Comparison of ENCODE assay signal across 10 cellular contexts in genomic region chr3:101825904-101826445, GRCh38. TPM values are rescaled to one million over a fixed set of nuclear protein-coding genes. Genes with fewer than 3 reads are reported as not detected.
DNase-seq lines count a peak whose midpoint lies in the region; ATAC-seq and TF ChIP-seq lines count a peak whose summit lies in the region.
"Had no signal": no experiment of that assay in that cellular context is flagged by ENCODE, and none has a peak within 500 bp of the region (broad histone marks: within the 10 kb centered on the region; RNA-seq: fewer than 3 reads in every experiment).

No MANE protein-coding gene starts in this region.

- no peak overlapping the region for H3K18ac ChIP-seq in trophoblast cell (ENCODE audit: low read length)

- dilution Hi-C loops in mammary epithelial cell (cut with HindIII; ENCODE audit: low sequenced_read_pairs): no loop called here

- H3K9me3 ChIP-seq in BLaER1 (0 out of 2 replicates have a peak, but pooled peaks cover 4% of the 10 kb centered on the region), mammary epithelial cell (replicated peaks; ENCODE audit: insufficient read depth, low read length) (no peaks in the 10 kb centered on the region), trophoblast cell (ENCODE audit: insufficient read depth, low read depth, low read length) (peaks cover 2% of the 10 kb centered on the region)

- H3K4me1 ChIP-seq in BLaER1 (peaks cover 35% of the 10 kb centered on the region), KMS-11 (ENCODE audit: low read depth, poor library complexity, severe bottlenecking) (peaks cover 54% of the 10 kb centered on the region), mammary epithelial cell (ENCODE audit: insufficient read depth, low read length) (peaks cover 11% of the 10 kb centered on the region), trophoblast cell (ENCODE audit: control insufficient read depth in 1 of 2, insufficient read depth in 2 of 2, low read length in 2 of 2) (peaks cover 0 to 3% of the 10 kb centered on the region in 2 experiments)

- H3K36me3 ChIP-seq in BLaER1 (peaks cover 7% of the 10 kb centered on the region), KMS-11 (ENCODE audit: insufficient read depth) (no peaks in the 10 kb centered on the region), mammary epithelial cell (ENCODE audit: insufficient read depth, low read length) (peaks cover 6% of the 10 kb centered on the region), trophoblast cell (ENCODE audit: control insufficient read depth in 1 of 2, insufficient read depth in 2 of 2, low read length in 2 of 2) (peaks cover 0 to 5% of the 10 kb centered on the region in 2 experiments)

- H3K23ac ChIP-seq in trophoblast cell (ENCODE audit: low read length): no peak overlapping the region

- H3K27me3 Mint-ChIP-seq in natural killer cell treated with Interleukin-12 subunit alpha and Interleukin-12 subunit beta and Interleukin-15 and Interleukin-18, amount 100 ng/mL, for 72 hours: no peaks in the 10 kb centered on the region

- ATAC-seq in natural killer cell treated with Interleukin-12 subunit alpha and Interleukin-12 subunit beta and Interleukin-15 and Interleukin-18, amount 100 ng/mL, for 72 hours: no peak
- ATAC-seq in GM19397 (IDR thresholded peaks at IDR 0.05; ENCODE audit: unreplicated experiment): no peak
- ATAC-seq in GM18867 (IDR thresholded peaks at IDR 0.05; ENCODE audit: unreplicated experiment): no peak

- H4K20me1 ChIP-seq in BLaER1 (no peaks in the 10 kb centered on the region), KMS-11 (ENCODE audit: insufficient read depth) (no peaks in the 10 kb centered on the region), mammary epithelial cell (ENCODE audit: insufficient read depth, low read length) (no peaks in the 10 kb centered on the region)

- 63% methylated on average over 2 of the region's 2 CpGs for WGBS in mammary epithelial cell (ENCODE audit: low coverage, missing lambda C conversion rate)
- no CpG with 5 or more reads among the region's 2 CpGs for WGBS in trophoblast cell (ENCODE audit: extremely low coverage, insufficient coverage, insufficient read length)

- H3K9ac ChIP-seq in BLaER1 (no peak overlapping the region), KMS-11 (no peak overlapping the region), mammary epithelial cell (ENCODE audit: insufficient read depth, low read length) (peak overlapping the region; percentile 2), trophoblast cell (ENCODE audit: low read length) (no peak overlapping the region)

- H4K8ac ChIP-seq in trophoblast cell (ENCODE audit: low read depth, low read length): no peak overlapping the region

- no TSS peak for BruUV-seq in mammary epithelial cell (replicated peaks; lab: Mats Ljungman, UMichigan)

- H2BK12ac ChIP-seq in trophoblast cell (ENCODE audit: low read length): no peak overlapping the region

- peaks cover 37 to 50% of the 10 kb centered on the region in 2 donors for H3K4me1 Mint-ChIP-seq in natural killer cell treated with Interleukin-12 subunit alpha and Interleukin-12 subunit beta and Interleukin-15 and Interleukin-18, amount 100 ng/mL, for 72 hours (ENCODE audit: low read depth in 2 of 2)

- in situ Hi-C loops in mammary epithelial cell (cut with MboI; ENCODE audit: low sequenced_read_pairs in 2 of 2): no loop called here

- no peak overlapping the region for H4K91ac ChIP-seq in trophoblast cell (ENCODE audit: low read depth, low read length)

- CTCF ChIA-PET in mammary epithelial cell (lab: Charles Lee; ENCODE audit: low non-redundant PET): no interaction called here

- H3K27ac ChIP-seq in BLaER1: no peak overlapping the region
- H3K27ac ChIP-seq in KMS-11: peak overlapping the region; percentile 3; the same call in 1 of the 2 replicates
- H3K27ac ChIP-seq in mammary epithelial cell (ENCODE audit: insufficient read depth, low read depth, low read length): no peak overlapping the region
- no peak overlapping the region for H3K27ac ChIP-seq in trophoblast cell (ENCODE audit: low read depth, low read length)

- no peak for DNase-seq in mammary epithelial cell
- DNase-seq in natural killer cell treated with Interleukin-12 subunit alpha and Interleukin-12 subunit beta and Interleukin-15 and Interleukin-18, amount 100 ng/mL, for 72 hours (ENCODE audit: low spot score): no peak
- DNase-seq in trophoblast cell: no peak
- DNase-seq in activated CD8-positive, alpha-beta memory T cell treated with anti-CD3 and anti-CD28 coated beads, Interleukin-2, amount 50 U/mL, for 48 hours: no peak
- DNase-seq: DND-41; stimulated activated CD4-positive, alpha-beta T cell treated with anti-CD3 and anti-CD28 coated beads, Interleukin-2, amount 100 ng/mL, for 24 hours had no signal

- no peak overlapping the region for H2BK5ac ChIP-seq in trophoblast cell (ENCODE audit: low read depth, low read length, poor library complexity)

- H3K4me3 Mint-ChIP-seq in natural killer cell treated with Interleukin-12 subunit alpha and Interleukin-12 subunit beta and Interleukin-15 and Interleukin-18, amount 100 ng/mL, for 72 hours: peak overlapping the region; percentile 90

- no peaks in the 10 kb centered on the region for H3K79me2 ChIP-seq in KMS-11 (ENCODE audit: insufficient read depth, low read depth)
- H3K79me2 ChIP-seq in mammary epithelial cell (ENCODE audit: insufficient read depth, low read length): peaks cover 13% of the 10 kb centered on the region
- no peaks in the 10 kb centered on the region for H3K79me2 ChIP-seq in trophoblast cell (ENCODE audit: control insufficient read depth, insufficient read depth, low read length, poor library complexity)

- H2AFZ ChIP-seq in KMS-11 (ENCODE audit: low read depth): no peak overlapping the region
- no peak overlapping the region for H2AFZ ChIP-seq in mammary epithelial cell (ENCODE audit: low read depth, low read length)
- H2AFZ ChIP-seq in trophoblast cell (ENCODE audit: insufficient read depth, low read length, poor library complexity): no peak overlapping the region

- H3K4ac ChIP-seq in trophoblast cell (ENCODE audit: low read depth, low read length): no peak overlapping the region

- H3K27me3 ChIP-seq in BLaER1: no peaks in the 10 kb centered on the region
- H3K27me3 ChIP-seq in KMS-11 (ENCODE audit: insufficient read depth, low read depth): no peaks in the 10 kb centered on the region
- no peaks in the 10 kb centered on the region for H3K27me3 ChIP-seq in mammary epithelial cell (ENCODE audit: insufficient read depth, low read length)
- H3K27me3 ChIP-seq in trophoblast cell (ENCODE audit: insufficient read depth, low read length): no peaks in the 10 kb centered on the region

- TF ChIP-seq CTCF in KMS-11 (conservative IDR thresholded peaks at IDR 0.05; ENCODE audit: low read depth, low read length) (no peak), mammary epithelial cell (conservative IDR thresholded peaks at IDR 0.05 in 1 of 2, IDR thresholded peaks at IDR 0.05 in 1 of 2; ENCODE audit: extremely low read depth in 1 of 2, insufficient read depth in 1 of 2, low read depth in 1 of 2, low read length in 2 of 2) (no peak)

- H2BK120ac ChIP-seq in trophoblast cell (ENCODE audit: insufficient read depth, low read length, poor library complexity): no peak overlapping the region

- no peak overlapping the region for H4K12ac ChIP-seq in trophoblast cell (ENCODE audit: low read depth, low read length)

- H3K36me3 Mint-ChIP-seq in natural killer cell treated with Interleukin-12 subunit alpha and Interleukin-12 subunit beta and Interleukin-15 and Interleukin-18, amount 100 ng/mL, for 72 hours: peaks cover 12% of the 10 kb centered on the region

- peak overlapping the region; percentile 88 to 95 for H3K27ac Mint-ChIP-seq in natural killer cell treated with Interleukin-12 subunit alpha and Interleukin-12 subunit beta and Interleukin-15 and Interleukin-18, amount 100 ng/mL, for 72 hours

- H3K14ac ChIP-seq in trophoblast cell (ENCODE audit: low read length): no peak overlapping the region

- intact Hi-C loops in mammary epithelial cell (cut with micrococcal nuclease): no loop called here

- no peak overlapping the region for H2AK5ac ChIP-seq in trophoblast cell (ENCODE audit: low read length)

- H3K4me3 ChIP-seq in BLaER1 (no peak overlapping the region), KMS-11 (IDR thresholded peaks at IDR 0.05; ENCODE audit: insufficient read depth, low read depth, low read length) (no peak overlapping the region), mammary epithelial cell (replicated peaks in 1 of 3; ENCODE audit: insufficient read depth in 1 of 3, low read depth in 2 of 3, low read length in 3 of 3) (no peak overlapping the region), trophoblast cell (ENCODE audit: low read depth, low read length) (no peak overlapping the region)

- H3K9me3 Mint-ChIP-seq in natural killer cell treated with Interleukin-12 subunit alpha and Interleukin-12 subunit beta and Interleukin-15 and Interleukin-18, amount 100 ng/mL, for 72 hours: no peaks in the 10 kb centered on the region

- H3K4me2 ChIP-seq in BLaER1 (peak overlapping the region; percentile 92), KMS-11 (0 out of 2 replicates have a peak overlapping the region, but pooled peaks have one; percentile 12), mammary epithelial cell (ENCODE audit: insufficient read depth, low read depth, low read length) (no peak overlapping the region), trophoblast cell (ENCODE audit: low read length) (no peak overlapping the region)

- peaks cover 2% of the 10 kb centered on the region for H3K79me1 ChIP-seq in trophoblast cell (ENCODE audit: low read length)

RNA-seq across cellular contexts. Expression of gene NFKBIZ, which starts 23.3 kb away (rescaled TPM):
- 10 to 100 TPM; 27.0 to 85.8 TPM for total RNA-seq in mammary epithelial cell
- polyA plus RNA-seq in mammary epithelial cell: 15.3 TPM
- polyA minus RNA-seq in mammary epithelial cell: 32.8 TPM
- 100 to 1,000 TPM; 314 to 418 TPM for total RNA-seq in natural killer cell treated with Interleukin-12 subunit alpha and Interleukin-12 subunit beta and Interleukin-15 and Interleukin-18, amount 100 ng/mL, for 72 hours
- 5.7 and 6.0 TPM in 2 replicates for polyA plus RNA-seq in trophoblast cell (2013)

RNA-seq across cellular contexts. Expression of gene NXPE3, which starts 47.0 kb away (rescaled TPM):
- total RNA-seq in mammary epithelial cell: 10 to 100 TPM; 19.4 to 21.5 TPM
- 22.0 TPM for polyA plus RNA-seq in mammary epithelial cell
- 39.1 TPM for polyA minus RNA-seq in mammary epithelial cell
- total RNA-seq in natural killer cell treated with Interleukin-12 subunit alpha and Interleukin-12 subunit beta and Interleukin-15 and Interleukin-18, amount 100 ng/mL, for 72 hours: 10 to 100 TPM; 14.9 to 20.6 TPM
- 4.8 and 5.1 TPM in 2 replicates for polyA plus RNA-seq in trophoblast cell (2013)

Comparison
In these comparisons a context has a peak if more than half of its experiments do, and no peak if none do; other contexts are left out.
1. H3K4me2 ChIP-seq: peak in BLaER1 (single experiment) and KMS-11 (single experiment); none in mammary epithelial cell (single experiment) and trophoblast cell (single experiment).